ENCODE assay signal across 1 cellular context in the genomic region with DNA sequence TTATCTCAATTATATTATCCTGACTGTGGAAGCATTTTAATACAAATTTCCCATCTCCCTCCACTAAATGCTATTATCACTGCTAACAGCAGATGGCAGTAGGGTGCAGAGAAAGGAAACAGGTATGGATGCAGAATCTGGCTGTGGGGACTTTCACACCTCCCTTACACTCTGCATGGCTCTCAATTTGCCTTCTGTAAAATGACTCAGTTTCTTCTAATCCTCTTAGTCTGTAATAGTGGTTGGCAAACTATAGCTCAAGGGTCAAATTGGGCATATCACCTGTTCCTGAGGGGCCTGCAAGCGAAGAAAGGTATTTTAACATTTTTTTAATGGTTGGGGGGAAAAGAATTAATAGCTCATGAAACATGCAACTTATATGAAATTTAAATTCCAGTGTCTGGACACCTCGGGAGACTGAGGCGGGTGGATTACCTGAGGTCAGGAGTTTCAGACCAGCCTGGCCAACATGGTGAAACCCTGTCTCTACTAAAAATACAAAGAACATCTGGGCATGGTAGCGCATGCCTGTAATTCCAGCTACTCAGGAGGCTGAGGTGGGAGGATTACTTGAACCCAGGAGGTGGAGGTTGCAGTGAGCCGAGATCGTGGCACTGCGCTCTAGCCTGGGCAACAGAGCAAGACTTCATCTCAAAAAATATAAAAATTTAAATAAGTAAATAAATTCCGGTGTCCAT.
A peak's percentile ranks its signal among the peaks of the same experiment; 100 is the strongest.
TF ChIP-seq lines count a peak whose summit lies in the region.

No MANE protein-coding gene starts in this region.

TF ChIP-seq in HEK293, 187 proteins besides CTCF, POLR2A, EP300 and RAD21 (continued from another document):
- no peak for TF ChIP-seq ZNF549 (tag by site-specific recombination; IDR thresholded peaks at IDR 0.05)
- TF ChIP-seq ZNF510 (tag by site-specific recombination; IDR thresholded peaks at IDR 0.05; ENCODE audit: insufficient replicate concordance) = no peak
- 0 out of 2 replicates have a peak, but pooled peaks have one; percentile 21 for TF ChIP-seq ZNF335 (tag by site-specific recombination; conservative IDR thresholded peaks at IDR 0.05)
- no peak for TF ChIP-seq ZBTB21 (tag by site-specific recombination; IDR thresholded peaks at IDR 0.05)
- peak; percentile 56; the same call in 1 of the 2 replicates for TF ChIP-seq ZNF600 (tag by site-specific recombination; IDR thresholded peaks at IDR 0.05)
- 0 out of 2 replicates have a peak, but pooled peaks have one; percentile 17 for TF ChIP-seq ZEB2 (tag by site-specific recombination; IDR thresholded peaks at IDR 0.05)
- TF ChIP-seq ZNF214 (tag by site-specific recombination; IDR thresholded peaks at IDR 0.05; ENCODE audit: borderline replicate concordance) = no peak
TF ChIP-seq in HEK293: peak in this region for 6.
